ENCODE assay signal across 26 cellular contexts in the genomic region with DNA sequence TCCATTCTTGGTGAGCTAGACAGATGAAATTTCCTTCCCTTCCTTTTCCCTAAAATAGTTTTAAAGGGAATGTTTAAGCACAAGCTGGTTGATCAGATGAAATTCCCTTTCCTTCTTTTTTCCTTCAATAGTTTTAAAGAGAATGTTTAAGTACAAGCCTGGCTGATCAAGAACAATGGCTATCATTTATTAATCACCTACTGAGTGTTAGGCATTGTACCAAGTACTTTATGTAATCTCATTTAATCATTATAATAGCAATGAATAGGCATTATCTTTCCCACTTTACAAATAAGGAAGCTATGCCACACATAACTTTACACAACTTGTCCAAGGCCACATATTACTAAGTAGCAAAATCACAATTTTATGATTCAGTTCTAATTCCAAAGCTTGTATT.
"Had no signal": no experiment of that assay in that cellular context is flagged by ENCODE, and none has a peak within 500 bp of the region (broad histone marks: within the 10 kb centered on the region; RNA-seq: fewer than 3 reads in every experiment).

No MANE protein-coding gene starts in this region.

- H3K9me3 Mint-ChIP-seq: natural killer cell had no signal

- H3K9me3 ChIP-seq: gastroesophageal sphincter, heart left ventricle, right atrium auricular region, stomach, thyroid gland had no signal

- H3K4me3 ChIP-seq: coronary artery, gastroesophageal sphincter, heart left ventricle, hepatocyte, lung, right atrium auricular region, smooth muscle cell, stomach, thyroid gland had no signal

- H3K4me3 Mint-ChIP-seq: memory B cell; natural killer cell; neural crest cell; stimulated activated effector memory CD8-positive, alpha-beta T cell treated with anti-CD3 and anti-CD28 coated beads, Interleukin-12 subunit alpha, Interleukin-12 subunit beta, amount 100 ng/mL, for 72 hours had no signal

- H3K36me3 ChIP-seq: right atrium auricular region, thyroid gland had no signal

- DNase-seq: dermis blood vessel endothelial cell; effector memory CD4-positive, alpha-beta T cell; foreskin fibroblast; heart left ventricle; natural killer cell; stimulated activated CD4-positive, alpha-beta T cell treated with anti-CD3 and anti-CD28 coated beads, Interleukin-12 subunit alpha, Interleukin-12 subunit beta, amount 100 ng/mL, for 4 hours; stimulated activated CD4-positive, alpha-beta T cell treated with anti-CD3 and anti-CD28 coated beads, Interleukin-2, amount 100 ng/mL, for 24 hours; stimulated activated CD4-positive, alpha-beta T cell treated with anti-CD3 and anti-CD28 coated beads, Interleukin-4, amount 100 ng/mL, for 24 hours; stimulated activated naive CD4-positive, alpha-beta T cell treated with Interleukin-2 at 50 U/mL for 16 hours; stomach; thyroid gland; trophoblast cell had no signal

- H3K27ac ChIP-seq: coronary artery, gastroesophageal sphincter, heart left ventricle, hepatocyte, parathyroid adenoma, right atrium auricular region, thyroid gland had no signal

- H3K27me3 ChIP-seq: gastroesophageal sphincter, heart left ventricle, hepatocyte, right atrium auricular region, stomach, thyroid gland had no signal

- H3K4me1 Mint-ChIP-seq: natural killer cell; stimulated activated effector memory CD8-positive, alpha-beta T cell treated with anti-CD3 and anti-CD28 coated beads, Interleukin-12 subunit alpha, Interleukin-12 subunit beta, amount 100 ng/mL, for 72 hours had no signal

- ATAC-seq: esophagus mucosa; gastroesophageal sphincter; heart left ventricle; left lobe of liver; natural killer cell; sciatic nerve; stimulated activated effector memory CD8-positive, alpha-beta T cell treated with anti-CD3 and anti-CD28 coated beads, Interleukin-12 subunit alpha, Interleukin-12 subunit beta, amount 100 ng/mL, for 72 hours had no signal

- H3K36me3 Mint-ChIP-seq: natural killer cell; stimulated activated effector memory CD8-positive, alpha-beta T cell treated with anti-CD3 and anti-CD28 coated beads, Interleukin-12 subunit alpha, Interleukin-12 subunit beta, amount 100 ng/mL, for 72 hours had no signal

- H3K27me3 Mint-ChIP-seq: memory B cell, progenitor cell of endocrine pancreas had no signal

- H3K27ac Mint-ChIP-seq: memory B cell; natural killer cell; progenitor cell of endocrine pancreas; stimulated activated effector memory CD8-positive, alpha-beta T cell treated with anti-CD3 and anti-CD28 coated beads, Interleukin-12 subunit alpha, Interleukin-12 subunit beta, amount 100 ng/mL, for 72 hours had no signal

- H3K4me1 ChIP-seq: gastroesophageal sphincter, parathyroid adenoma, right atrium auricular region had no signal
